38 cellular contexts compared by ENCODE assay signal in the genomic region with DNA sequence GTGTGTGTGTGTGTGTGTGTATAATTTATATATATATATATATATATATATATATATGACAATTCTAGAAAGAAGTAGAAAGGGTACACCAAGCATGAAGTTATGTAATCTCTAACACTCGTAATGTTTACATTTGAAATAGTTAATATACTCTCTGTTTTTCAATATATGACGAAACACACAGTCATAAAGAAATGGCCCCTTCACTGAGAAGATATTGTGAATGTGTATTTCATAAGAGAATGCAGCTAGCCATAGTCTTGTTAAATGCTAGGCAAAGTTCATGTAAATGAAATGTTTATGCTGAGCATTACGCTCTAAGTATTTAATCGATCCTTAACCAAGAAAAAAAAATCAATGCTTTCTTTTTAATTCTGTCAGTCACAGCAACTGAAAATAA.
"Had no signal": no experiment of that assay in that cellular context is flagged by ENCODE, and none has a peak within 500 bp of the region (broad histone marks: within the 10 kb centered on the region; RNA-seq: fewer than 3 reads in every experiment).

No MANE protein-coding gene starts in this region.

- DNase-seq: activated CD4-positive, alpha-beta T cell treated with anti-CD3 and anti-CD28 coated beads for 4 hours; activated CD4-positive, alpha-beta T cell treated with anti-CD3 and anti-CD28 coated beads, Interleukin-2, amount 50 U/mL, for 4 hours; activated effector memory CD4-positive, alpha-beta T cell treated with Interleukin-2 at 50 U/mL for 16 hours; activated naive CD4-positive, alpha-beta T cell treated with Interleukin-2 at 50 U/mL for 16 hours; activated T-cell treated with anti-CD3 and anti-CD28 coated beads for 4 hours; activated T-cell treated with anti-CD3 and anti-CD28 coated beads, Interleukin-2, amount 50 U/mL, for 72 hours; adrenal gland; cerebellar nuclear complex; cortex of kidney; effector memory CD8-positive, alpha-beta T cell; islet precursor cell; left cardiac atrium; left ventricle myocardium superior; midbrain; naive thymus-derived CD4-positive, alpha-beta T cell; nucleus accumbens; psoas muscle; stimulated activated CD4-positive, alpha-beta T cell treated with anti-CD3 and anti-CD28 coated beads, Interleukin-1b, Interleukin-23, amount 100 ng/mL, for 48 hours; stimulated activated CD4-positive, alpha-beta T cell treated with anti-CD3 and anti-CD28 coated beads, Interleukin-4, amount 100 ng/mL, for 4 hours; stimulated activated CD8-positive, alpha-beta memory T cell treated with anti-CD3 and anti-CD28 coated beads, Interleukin-4, amount 100 ng/mL, for 48 hours; stimulated activated naive CD8-positive, alpha-beta T cell treated with anti-CD3 and anti-CD28 coated beads, Interleukin-15, amount 100 ng/mL, for 72 hours; substantia nigra; T-helper 9 cell; thyroid gland; upper lobe of left lung had no signal

- H3K9me3 ChIP-seq: adrenal gland, ascending aorta, psoas muscle, thyroid gland, upper lobe of left lung, vagina had no signal

- FAIRE-seq: frontal cortex, TTC549 had no signal

- H3K9ac ChIP-seq: parathyroid adenoma had no signal

- H3K27ac Mint-ChIP-seq: activated naive CD8-positive, alpha-beta T cell; activated T-cell treated with anti-CD3 and anti-CD28 coated beads, Interleukin-2, amount 50 U/mL, for 72 hours; effector memory CD8-positive, alpha-beta T cell; stimulated activated memory B cell treated with anti-CD40 and anti-IgM and Interleukin-4, amounts not matched to agents 10 μg/mL and 1 μg/mL and 100 μg/mL, for 72 hours; T-helper 1 cell treated with Interleukin-12 subunit alpha and Interleukin-12 subunit beta and Interleukin-4 antibody, amounts not matched to agents 30 μg/mL and 1 μg/mL, for 36 hours had no signal

- H3K4me1 ChIP-seq: ascending aorta, parathyroid adenoma, psoas muscle, thyroid gland had no signal

- H3K27me3 Mint-ChIP-seq: activated naive CD8-positive, alpha-beta T cell; brain; effector memory CD8-positive, alpha-beta T cell; stimulated activated memory B cell treated with anti-CD40 and anti-IgM and Interleukin-4, amounts not matched to agents 10 μg/mL and 1 μg/mL and 100 μg/mL, for 72 hours; stimulated activated naive CD8-positive, alpha-beta T cell treated with anti-CD3 and anti-CD28 coated beads, Interleukin-15, amount 100 ng/mL, for 72 hours had no signal

- H3K27ac ChIP-seq: adrenal gland, ascending aorta, parathyroid adenoma, psoas muscle, thyroid gland, vagina, VCaP had no signal

- H3K4me3 ChIP-seq: adrenal gland, ascending aorta, cardiac muscle cell, psoas muscle, smooth muscle cell, thyroid gland, upper lobe of left lung, vagina had no signal

- H3K9me3 Mint-ChIP-seq: activated T-cell treated with anti-CD3 and anti-CD28 coated beads, Interleukin-2, amount 50 U/mL, for 72 hours; brain; effector memory CD8-positive, alpha-beta T cell; naive thymus-derived CD4-positive, alpha-beta T cell; neural crest cell; stimulated activated memory B cell treated with anti-CD40 and anti-IgM and Interleukin-4, amounts not matched to agents 10 μg/mL and 1 μg/mL and 100 μg/mL, for 72 hours; stimulated activated naive CD8-positive, alpha-beta T cell treated with anti-CD3 and anti-CD28 coated beads, Interleukin-15, amount 100 ng/mL, for 72 hours; T-helper 1 cell treated with Interleukin-12 subunit alpha and Interleukin-12 subunit beta and Interleukin-4 antibody, amounts not matched to agents 30 μg/mL and 1 μg/mL, for 36 hours had no signal

- H3K36me3 ChIP-seq: adrenal gland, ascending aorta, cardiac muscle cell, thyroid gland, upper lobe of left lung, vagina had no signal

- H3K27me3 ChIP-seq: adrenal gland, ascending aorta, cardiac muscle cell, thyroid gland, upper lobe of left lung, vagina had no signal

- H3K4me3 Mint-ChIP-seq: activated naive CD8-positive, alpha-beta T cell; activated T-cell treated with anti-CD3 and anti-CD28 coated beads, Interleukin-2, amount 50 U/mL, for 72 hours; brain; effector memory CD8-positive, alpha-beta T cell; neural crest cell; stimulated activated memory B cell treated with anti-CD40 and anti-IgM and Interleukin-4, amounts not matched to agents 10 μg/mL and 1 μg/mL and 100 μg/mL, for 72 hours; stimulated activated naive CD8-positive, alpha-beta T cell treated with anti-CD3 and anti-CD28 coated beads, Interleukin-15, amount 100 ng/mL, for 72 hours; T-helper 1 cell treated with Interleukin-12 subunit alpha and Interleukin-12 subunit beta and Interleukin-4 antibody, amounts not matched to agents 30 μg/mL and 1 μg/mL, for 36 hours had no signal
